17 cellular contexts compared by ENCODE assay signal in the genomic region with DNA sequence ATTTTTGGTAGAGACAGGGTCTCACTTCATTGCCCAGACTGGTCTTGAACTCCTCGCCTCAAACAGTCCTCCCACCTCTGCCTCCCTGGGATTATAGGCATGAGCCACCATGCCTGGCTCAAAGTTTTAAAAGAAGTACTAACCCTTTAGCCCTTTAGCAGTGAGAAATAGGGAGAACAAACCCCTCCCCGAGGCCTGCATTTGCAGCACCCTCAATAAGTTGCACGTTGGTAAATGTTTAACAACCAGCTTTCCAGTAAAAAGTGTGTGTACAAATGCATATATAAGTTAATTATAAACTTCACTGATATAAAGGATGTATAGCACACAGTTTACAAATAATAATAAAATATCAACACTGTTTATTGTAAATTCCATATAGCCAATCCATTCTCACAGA.
"Had no signal": no experiment of that assay in that cellular context is flagged by ENCODE, and none has a peak within 500 bp of the region (broad histone marks: within the 10 kb centered on the region; RNA-seq: fewer than 3 reads in every experiment).

No MANE protein-coding gene starts in this region.

- H3K9me3 ChIP-seq: gastrocnemius medialis, heart right ventricle, right atrium auricular region, tibial artery had no signal

- FAIRE-seq: keratinocyte had no signal

- H3K27me3 ChIP-seq: dorsolateral prefrontal cortex, gastrocnemius medialis, heart right ventricle, right atrium auricular region, tibial artery had no signal

- H3K27ac ChIP-seq: dorsolateral prefrontal cortex, gastrocnemius medialis, heart right ventricle, right atrium auricular region had no signal

- H3K36me3 ChIP-seq: gastrocnemius medialis, heart right ventricle, right atrium auricular region, tibial artery had no signal

- ATAC-seq: gastrocnemius medialis; heart right ventricle; left cardiac atrium; natural killer cell; stimulated activated effector memory CD8-positive, alpha-beta T cell treated with anti-CD3 and anti-CD28 coated beads, Interleukin-12 subunit alpha, Interleukin-12 subunit beta, amount 100 ng/mL, for 72 hours; stimulated activated naive CD8-positive, alpha-beta T cell treated with anti-CD3 and anti-CD28 coated beads, Interleukin-15, Interleukin-2, amounts not matched to agents 100 U/mL and 50 U/mL, for 24 hours had no signal

- DNase-seq: central memory CD4-positive, alpha-beta T cell; cortex of kidney; dorsolateral prefrontal cortex; effector CD8-positive, alpha-beta T cell; gastrocnemius medialis; heart right ventricle; left cardiac atrium; mesendoderm; natural killer cell; posterior cingulate gyrus; stimulated activated CD4-positive, alpha-beta T cell treated with anti-CD3 and anti-CD28 coated beads, Interleukin-4, amount 100 ng/mL, for 1 hour; stimulated activated CD8-positive, alpha-beta memory T cell treated with anti-CD3 and anti-CD28 coated beads, Interleukin-4, amount 100 ng/mL, for 48 hours; stimulated activated naive CD8-positive, alpha-beta T cell treated with anti-CD3 and anti-CD28 coated beads, Interleukin-15, Interleukin-2, amounts not matched to agents 100 U/mL and 50 U/mL, for 24 hours; tibial artery had no signal

- H3K4me3 ChIP-seq: dorsolateral prefrontal cortex, gastrocnemius medialis, heart right ventricle, right atrium auricular region, tibial artery had no signal
